In the genomic region with DNA sequence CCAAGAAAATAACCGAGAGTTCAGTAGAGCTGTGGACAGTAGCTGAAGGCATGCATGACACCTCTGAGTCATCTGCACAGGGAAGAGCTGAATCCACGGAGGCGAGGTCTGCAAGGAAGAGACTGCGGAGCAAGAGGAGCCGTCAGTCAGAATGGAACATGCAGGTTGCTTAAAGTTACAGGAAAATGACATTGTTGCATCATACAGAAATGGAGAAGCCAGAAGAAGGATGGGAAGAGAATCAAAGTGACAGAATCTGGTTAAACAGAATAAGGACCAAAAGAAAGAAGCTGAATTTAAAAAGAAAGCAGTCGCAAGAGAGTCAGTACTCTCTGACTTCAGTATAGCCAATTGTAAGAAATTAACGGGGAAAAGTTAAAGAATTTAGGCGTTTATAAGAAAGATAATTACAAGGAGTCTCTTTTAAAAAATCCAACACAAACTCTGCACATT, we compare ENCODE assay signal across 2 cellular contexts.
TF ChIP-seq lines count a peak whose summit lies in the region.

No MANE protein-coding gene starts in this region.

TF ChIP-seq in GM23338, 12 proteins besides CTCF, POLR2A, EP300 and RAD21:
- TF ChIP-seq NANOG (IDR thresholded peaks at IDR 0.05; ENCODE audit: borderline replicate concordance), result no peak
- TF ChIP-seq, protein P1, sequence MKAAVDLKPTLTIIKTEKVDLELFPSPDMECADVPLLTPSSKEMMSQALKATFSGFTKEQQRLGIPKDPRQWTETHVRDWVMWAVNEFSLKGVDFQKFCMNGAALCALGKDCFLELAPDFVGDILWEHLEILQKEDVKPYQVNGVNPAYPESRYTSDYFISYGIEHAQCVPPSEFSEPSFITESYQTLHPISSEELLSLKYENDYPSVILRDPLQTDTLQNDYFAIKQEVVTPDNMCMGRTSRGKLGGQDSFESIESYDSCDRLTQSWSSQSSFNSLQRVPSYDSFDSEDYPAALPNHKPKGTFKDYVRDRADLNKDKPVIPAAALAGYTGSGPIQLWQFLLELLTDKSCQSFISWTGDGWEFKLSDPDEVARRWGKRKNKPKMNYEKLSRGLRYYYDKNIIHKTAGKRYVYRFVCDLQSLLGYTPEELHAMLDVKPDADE (IDR thresholded peaks at IDR 0.05), result no peak
- no peak for TF ChIP-seq JUNB (IDR thresholded peaks at IDR 0.05; ENCODE audit: unreplicated experiment)
- TF ChIP-seq CREB1 (CRISPR knock-in tag; IDR thresholded peaks at IDR 0.05; ENCODE audit: low read depth), result no peak
- TF ChIP-seq, protein P2, sequence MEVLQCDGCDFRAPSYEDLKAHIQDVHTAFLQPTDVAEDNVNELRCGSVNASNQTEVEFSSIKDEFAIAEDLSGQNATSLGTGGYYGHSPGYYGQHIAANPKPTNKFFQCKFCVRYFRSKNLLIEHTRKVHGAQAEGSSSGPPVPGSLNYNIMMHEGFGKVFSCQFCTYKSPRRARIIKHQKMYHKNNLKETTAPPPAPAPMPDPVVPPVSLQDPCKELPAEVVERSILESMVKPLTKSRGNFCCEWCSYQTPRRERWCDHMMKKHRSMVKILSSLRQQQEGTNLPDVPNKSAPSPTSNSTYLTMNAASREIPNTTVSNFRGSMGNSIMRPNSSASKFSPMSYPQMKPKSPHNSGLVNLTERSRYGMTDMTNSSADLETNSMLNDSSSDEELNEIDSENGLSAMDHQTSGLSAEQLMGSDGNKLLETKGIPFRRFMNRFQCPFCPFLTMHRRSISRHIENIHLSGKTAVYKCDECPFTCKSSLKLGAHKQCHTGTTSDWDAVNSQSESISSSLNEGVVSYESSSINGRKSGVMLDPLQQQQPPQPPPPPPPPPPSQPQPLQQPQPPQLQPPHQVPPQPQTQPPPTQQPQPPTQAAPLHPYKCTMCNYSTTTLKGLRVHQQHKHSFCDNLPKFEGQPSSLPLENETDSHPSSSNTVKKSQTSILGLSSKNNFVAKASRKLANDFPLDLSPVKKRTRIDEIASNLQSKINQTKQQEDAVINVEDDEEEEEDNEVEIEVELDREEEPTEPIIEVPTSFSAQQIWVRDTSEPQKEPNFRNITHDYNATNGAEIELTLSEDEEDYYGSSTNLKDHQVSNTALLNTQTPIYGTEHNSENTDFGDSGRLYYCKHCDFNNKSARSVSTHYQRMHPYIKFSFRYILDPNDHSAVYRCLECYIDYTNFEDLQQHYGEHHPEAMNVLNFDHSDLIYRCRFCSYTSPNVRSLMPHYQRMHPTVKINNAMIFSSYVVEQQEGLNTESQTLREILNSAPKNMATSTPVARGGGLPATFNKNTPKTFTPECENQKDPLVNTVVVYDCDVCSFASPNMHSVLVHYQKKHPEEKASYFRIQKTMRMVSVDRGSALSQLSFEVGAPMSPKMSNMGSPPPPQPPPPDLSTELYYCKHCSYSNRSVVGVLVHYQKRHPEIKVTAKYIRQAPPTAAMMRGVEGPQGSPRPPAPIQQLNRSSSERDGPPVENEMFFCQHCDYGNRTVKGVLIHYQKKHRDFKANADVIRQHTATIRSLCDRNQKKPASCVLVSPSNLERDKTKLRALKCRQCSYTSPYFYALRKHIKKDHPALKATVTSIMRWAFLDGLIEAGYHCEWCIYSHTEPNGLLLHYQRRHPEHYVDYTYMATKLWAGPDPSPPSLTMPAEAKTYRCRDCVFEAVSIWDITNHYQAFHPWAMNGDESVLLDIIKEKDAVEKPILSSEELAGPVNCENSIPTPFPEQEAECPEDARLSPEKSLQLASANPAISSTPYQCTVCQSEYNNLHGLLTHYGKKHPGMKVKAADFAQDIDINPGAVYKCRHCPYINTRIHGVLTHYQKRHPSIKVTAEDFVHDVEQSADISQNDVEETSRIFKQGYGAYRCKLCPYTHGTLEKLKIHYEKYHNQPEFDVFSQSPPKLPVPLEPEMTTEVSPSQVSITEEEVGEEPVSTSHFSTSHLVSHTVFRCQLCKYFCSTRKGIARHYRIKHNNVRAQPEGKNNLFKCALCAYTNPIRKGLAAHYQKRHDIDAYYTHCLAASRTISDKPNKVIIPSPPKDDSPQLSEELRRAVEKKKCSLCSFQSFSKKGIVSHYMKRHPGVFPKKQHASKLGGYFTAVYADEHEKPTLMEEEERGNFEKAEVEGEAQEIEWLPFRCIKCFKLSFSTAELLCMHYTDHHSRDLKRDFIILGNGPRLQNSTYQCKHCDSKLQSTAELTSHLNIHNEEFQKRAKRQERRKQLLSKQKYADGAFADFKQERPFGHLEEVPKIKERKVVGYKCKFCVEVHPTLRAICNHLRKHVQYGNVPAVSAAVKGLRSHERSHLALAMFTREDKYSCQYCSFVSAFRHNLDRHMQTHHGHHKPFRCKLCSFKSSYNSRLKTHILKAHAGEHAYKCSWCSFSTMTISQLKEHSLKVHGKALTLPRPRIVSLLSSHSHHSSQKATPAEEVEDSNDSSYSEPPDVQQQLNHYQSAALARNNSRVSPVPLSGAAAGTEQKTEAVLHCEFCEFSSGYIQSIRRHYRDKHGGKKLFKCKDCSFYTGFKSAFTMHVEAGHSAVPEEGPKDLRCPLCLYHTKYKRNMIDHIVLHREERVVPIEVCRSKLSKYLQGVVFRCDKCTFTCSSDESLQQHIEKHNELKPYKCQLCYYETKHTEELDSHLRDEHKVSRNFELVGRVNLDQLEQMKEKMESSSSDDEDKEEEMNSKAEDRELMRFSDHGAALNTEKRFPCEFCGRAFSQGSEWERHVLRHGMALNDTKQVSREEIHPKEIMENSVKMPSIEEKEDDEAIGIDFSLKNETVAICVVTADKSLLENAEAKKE (CRISPR knock-in tag; IDR thresholded peaks at IDR 0.05), result no peak
- no peak for TF ChIP-seq EZH2 (IDR thresholded peaks at IDR 0.05; ENCODE audit: low read depth, unreplicated experiment)
- no peak for TF ChIP-seq POLR2AphosphoS5 (IDR thresholded peaks at IDR 0.05; ENCODE audit: low read depth)
- no peak for TF ChIP-seq ZNF331 (CRISPR knock-in tag; IDR thresholded peaks at IDR 0.05; ENCODE audit: low read depth)
- no peak for TF ChIP-seq STAT1 (IDR thresholded peaks at IDR 0.05; ENCODE audit: unreplicated experiment)
- TF ChIP-seq EZH2phosphoT487 (IDR thresholded peaks at IDR 0.05; ENCODE audit: unreplicated experiment), result no peak
TF ChIP-seq in GM23338: peak in this region for 0.

TF ChIP-seq in H1, 55 proteins besides CTCF, POLR2A, EP300 and RAD21:
- TF ChIP-seq YY1 (IDR thresholded peaks at IDR 0.05; ENCODE audit: low read depth, low read length) (no peak), ZNF274 (IDR thresholded peaks at IDR 0.05; ENCODE audit: borderline replicate concordance, extremely low read depth, low read length) (no peak), SP1 (IDR thresholded peaks at IDR 0.05; ENCODE audit: low read depth, low read length) (no peak), HDAC2 (IDR thresholded peaks at IDR 0.05; ENCODE audit: borderline replicate concordance in 1 of 2, low read depth in 2 of 2, low read length in 2 of 2) (no peak), CTBP2 (IDR thresholded peaks at IDR 0.05; ENCODE audit: borderline replicate concordance, insufficient read depth, insufficient read length, low read length) (no peak), CBX5 (IDR thresholded peaks at IDR 0.05; ENCODE audit: low read depth, low read length) (no peak), BRCA1 (IDR thresholded peaks at IDR 0.05; ENCODE audit: low read depth, low read length) (no peak), SIRT6 (IDR thresholded peaks at IDR 0.05; ENCODE audit: low read length) (no peak), MAFK (IDR thresholded peaks at IDR 0.05; ENCODE audit: low read depth, low read length) (no peak), JUND (IDR thresholded peaks at IDR 0.05; ENCODE audit: low read length) (no peak), TCF12 (IDR thresholded peaks at IDR 0.05; ENCODE audit: low read depth, low read length) (no peak), JUN (IDR thresholded peaks at IDR 0.05; ENCODE audit: low read depth, low read length) (no peak)
- TF ChIP-seq, protein P3, sequence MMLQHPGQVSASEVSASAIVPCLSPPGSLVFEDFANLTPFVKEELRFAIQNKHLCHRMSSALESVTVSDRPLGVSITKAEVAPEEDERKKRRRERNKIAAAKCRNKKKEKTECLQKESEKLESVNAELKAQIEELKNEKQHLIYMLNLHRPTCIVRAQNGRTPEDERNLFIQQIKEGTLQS (IDR thresholded peaks at IDR 0.05; ENCODE audit: insufficient read depth, low read depth, low read length), result no peak
- TF ChIP-seq, protein P4, sequence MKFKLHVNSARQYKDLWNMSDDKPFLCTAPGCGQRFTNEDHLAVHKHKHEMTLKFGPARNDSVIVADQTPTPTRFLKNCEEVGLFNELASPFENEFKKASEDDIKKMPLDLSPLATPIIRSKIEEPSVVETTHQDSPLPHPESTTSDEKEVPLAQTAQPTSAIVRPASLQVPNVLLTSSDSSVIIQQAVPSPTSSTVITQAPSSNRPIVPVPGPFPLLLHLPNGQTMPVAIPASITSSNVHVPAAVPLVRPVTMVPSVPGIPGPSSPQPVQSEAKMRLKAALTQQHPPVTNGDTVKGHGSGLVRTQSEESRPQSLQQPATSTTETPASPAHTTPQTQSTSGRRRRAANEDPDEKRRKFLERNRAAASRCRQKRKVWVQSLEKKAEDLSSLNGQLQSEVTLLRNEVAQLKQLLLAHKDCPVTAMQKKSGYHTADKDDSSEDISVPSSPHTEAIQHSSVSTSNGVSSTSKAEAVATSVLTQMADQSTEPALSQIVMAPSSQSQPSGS (IDR thresholded peaks at IDR 0.05; ENCODE audit: low read length), result no peak
TF ChIP-seq in H1: peak in this region for 0.
